ENCODE assay signal across 15 cellular contexts in genomic region chr11:126748097-126748756, GRCh38.
DNase-seq lines count a peak whose midpoint lies in the region; ATAC-seq and TF ChIP-seq lines count a peak whose summit lies in the region.
"Had no signal": no experiment of that assay in that cellular context is flagged by ENCODE, and none has a peak within 500 bp of the region (broad histone marks: within the 10 kb centered on the region; RNA-seq: fewer than 3 reads in every experiment).

No MANE protein-coding gene starts in this region.

- 75% methylated on average over 15 of the region's 16 CpGs for WGBS in tibial nerve, 2 donors

- H3K27me3 ChIP-seq in BLaER1 treated with 17β-estradiol and CSF1 and Interleukin-3, amounts not matched to agents 10 nM and 100 nM: no peaks in the 10 kb centered on the region
- H3K27me3 ChIP-seq in tibial nerve: no peaks in the 10 kb centered on the region

- H3K9me3 ChIP-seq in BLaER1 treated with 17β-estradiol and CSF1 and Interleukin-3, amounts not matched to agents 10 nM and 100 nM (replicated peaks in 1 of 11): peaks cover 0 to 13% (median 9%) of the 10 kb centered on the region in 11 experiments; a peak in 15 of 22 replicates
- H3K9me3 ChIP-seq in tibial nerve: no peaks in the 10 kb centered on the region

- peak overlapping the region in 9 of 11 experiments; percentile 2 to 67 (median 59); a peak in 16 of 22 replicates for H3K9ac ChIP-seq in BLaER1 treated with 17β-estradiol and CSF1 and Interleukin-3, amounts not matched to agents 10 nM and 100 nM
- H3K9ac ChIP-seq: parathyroid adenoma had no signal

- H3K36me3 ChIP-seq in BLaER1 treated with 17β-estradiol and CSF1 and Interleukin-3, amounts not matched to agents 10 nM and 100 nM: no peaks in the 10 kb centered on the region
- no peaks in the 10 kb centered on the region for H3K36me3 ChIP-seq in tibial nerve

- no peaks in the 10 kb centered on the region for H4K20me1 ChIP-seq in BLaER1 treated with 17β-estradiol and CSF1 and Interleukin-3, amounts not matched to agents 10 nM and 100 nM

- DNase-seq in HT-29 (ENCODE audit: low spot score): peak; percentile 3
- DNase-seq in SK-N-DZ (ENCODE audit: low spot score): peak; percentile 78
- DNase-seq in left lobe of liver (ENCODE audit: low spot score): no peak
- DNase-seq in tibial nerve (ENCODE audit: low spot score in 2 of 2): no peak
- no peak for DNase-seq in HEK293T (ENCODE audit: extremely low spot score)
- DNase-seq in activated gamma-delta T cell (lab: John Stamatoyannopoulos, UW): no peak
- DNase-seq in LoVo (ENCODE audit: low spot score): no peak
- DNase-seq: activated CD4-positive, alpha-beta T cell treated with anti-CD3 and anti-CD28 coated beads for 36 hours; activated T-cell treated with anti-CD3 and anti-CD28 coated beads, Interleukin-2, amount 50 U/mL, for 72 hours; effector CD4-positive, alpha-beta T cell; SW 1271 had no signal

- peak overlapping the region; percentile 34 to 76 (median 58) for H3K4me2 ChIP-seq in BLaER1 treated with 17β-estradiol and CSF1 and Interleukin-3, amounts not matched to agents 10 nM and 100 nM

- peak; percentile 33 for ATAC-seq in left lobe of liver
- ATAC-seq: activated CD4-positive, alpha-beta T cell treated with anti-CD3 and anti-CD28 coated beads for 36 hours; activated T-cell treated with anti-CD3 and anti-CD28 coated beads, Interleukin-2, amount 50 U/mL, for 72 hours; GM12878; Panc1 had no signal

- no peak for TF ChIP-seq EP300 in tibial nerve (IDR thresholded peaks at IDR 0.05)

- POLR2A ChIA-PET in HEK293T (lab: Yijun Ruan, JAX): no interaction called here

- no peak overlapping the region for H3K4me3 ChIP-seq in BLaER1 treated with 17β-estradiol and CSF1 and Interleukin-3, amounts not matched to agents 10 nM and 100 nM
- no peak overlapping the region for H3K4me3 ChIP-seq in tibial nerve
- H3K4me3 ChIP-seq: GM12878 had no signal

- H3K4me1 ChIP-seq in BLaER1 treated with 17β-estradiol and CSF1 and Interleukin-3, amounts not matched to agents 10 nM and 100 nM: peaks cover 18 to 27% (median 23%) of the 10 kb centered on the region in 10 experiments
- H3K4me1 ChIP-seq in tibial nerve: no peaks in the 10 kb centered on the region
- H3K4me1 ChIP-seq: parathyroid adenoma had no signal

- CTCF ChIA-PET in HEK293T (lab: Yijun Ruan, JAX): no interaction called here

- H3K27ac ChIP-seq in BLaER1 treated with 17β-estradiol and CSF1 and Interleukin-3, amounts not matched to agents 10 nM and 100 nM: peak overlapping the region in 9 of 11 experiments; percentile 58 to 82 (median 74); a peak in 18 of 22 replicates
- no peak overlapping the region for H3K27ac ChIP-seq in tibial nerve
- H3K27ac ChIP-seq: parathyroid adenoma had no signal

- TF ChIP-seq POLR2A in tibial nerve (IDR thresholded peaks at IDR 0.05): no peak

- no peak for TF ChIP-seq CTCF in tibial nerve (IDR thresholded peaks at IDR 0.05)

TF ChIP-seq in HEK293T, 16 proteins besides CTCF, POLR2A, EP300 and RAD21:
- TF ChIP-seq FOXA1 (IDR thresholded peaks at IDR 0.05) (no peak), HDGF (IDR thresholded peaks at IDR 0.05; ENCODE audit: borderline replicate concordance) (no peak), PKNOX1 (IDR thresholded peaks at IDR 0.05) (no peak), ARNT (IDR thresholded peaks at IDR 0.05) (no peak), SP1 (IDR thresholded peaks at IDR 0.05) (no peak), CTBP1 (IDR thresholded peaks at IDR 0.05; ENCODE audit: borderline replicate concordance) (no peak), NFRKB (IDR thresholded peaks at IDR 0.05) (no peak)

Comparison
In these comparisons a context has a peak if more than half of its experiments do, and no peak if none do; other contexts are left out.
1. H3K27ac ChIP-seq: peak in BLaER1 treated with 17β-estradiol and CSF1 and Interleukin-3, amounts not matched to agents 10 nM and 100 nM (9 of 11); none in tibial nerve (0 of 4).
2. DNase-seq: peak in HT-29 (single experiment) and SK-N-DZ (single experiment); none in left lobe of liver (single experiment), tibial nerve (0 of 2), HEK293T (single experiment), activated gamma-delta T cell (single experiment) and LoVo (single experiment).